Comparison of ENCODE assay signal across 8 cellular contexts in genomic region chr1:214439352-214440119, GRCh38.
DNase-seq lines count a peak whose midpoint lies in the region; ATAC-seq lines count a peak whose summit lies in the region.

No MANE protein-coding gene starts in this region.

- peak overlapping the region; percentile 13 to 24 for H3K27ac Mint-ChIP-seq in T-cell

- H3K9me3 ChIP-seq in esophagus (ENCODE audit: control insufficient read depth in 2 of 2, insufficient read depth in 1 of 2, low read depth in 1 of 2, low read length in 1 of 2), result no peaks in the 10 kb centered on the region

- peaks cover 0 to under 1% of the 10 kb centered on the region in 2 donors for H3K27me3 Mint-ChIP-seq in T-cell

- 22 to 32% methylated on average over 12 of the region's 12 CpGs for WGBS in esophagus, 2 donors

- no peaks in the 10 kb centered on the region for H3K36me3 ChIP-seq in esophagus (ENCODE audit: control insufficient read depth in 2 of 2, insufficient read depth in 2 of 2, low read length in 1 of 2)

- POLR2A ChIA-PET in T-cell (lab: Charles Lee), result interaction anchor here in 1 of 2 donors (0.6 kb wide), 1 partner anchor 25 kb away, joined by 6 read pairs; no protein-coding TSS in a partner anchor

- peaks cover 0 to 5% (median 0%) of the 10 kb centered on the region in 3 donors for H3K9me3 Mint-ChIP-seq in T-cell

- CTCF ChIA-PET in T-cell (lab: Charles Lee), result interaction anchor here in 1 of 2 donors (0.6 to 1.0 kb wide), 3 partner anchors 12 to 108 kb away, joined by 4 to 5 read pairs (median 4); no protein-coding TSS in a partner anchor

- H3K27ac ChIP-seq in esophagus (ENCODE audit: low read depth in 2 of 2, low read length in 1 of 2), result peak overlapping the region; percentile 86

- ATAC-seq in HG02798 (IDR thresholded peaks at IDR 0.05; ENCODE audit: poor library complexity, unreplicated experiment), result peak; percentile 90
- peak; percentile 23 to 63 (median 50) for ATAC-seq in T-cell (replicated peaks in 1 of 4)

- H3K4me1 Mint-ChIP-seq in T-cell, result peaks cover 31 to 39% (median 31%) of the 10 kb centered on the region in 3 donors

- H3K36me3 Mint-ChIP-seq in T-cell, result no peaks in the 10 kb centered on the region

- peak in 2 of 3 donors; percentile 38 to 56 for DNase-seq in stimulated activated CD4-positive, alpha-beta T cell treated with anti-CD3 and anti-CD28 coated beads, Interleukin-12 subunit alpha, Interleukin-12 subunit beta, amount 100 ng/mL, for 48 hours (ENCODE audit: low read depth in 2 of 3, low spot score in 1 of 3)
- no peak for DNase-seq in stimulated activated CD4-positive, alpha-beta T cell treated with anti-CD3 and anti-CD28 coated beads, Interleukin-4, amount 100 ng/mL, for 4 hours
- DNase-seq in NCI-H1105 treated with DMSO at 0.1 percent for 48 hours (lab: John Stamatoyannopoulos, UW) (peak; percentile 99), T-cell (peak in 4 of 34 experiments; percentile 0 to 5 (median 1)), pons (ENCODE audit: low spot score) (peak; percentile 65), NCI-H1092 treated with DMSO at 0.1 percent for 48 hours (lab: John Stamatoyannopoulos, UW) (no peak)

- peak overlapping the region; percentile 37 to 59 (median 41) for H3K4me3 Mint-ChIP-seq in T-cell

- no peaks in the 10 kb centered on the region for H3K27me3 ChIP-seq in esophagus (ENCODE audit: control insufficient read depth in 1 of 2, insufficient read depth in 2 of 2, low read length in 2 of 2)

- no peak overlapping the region for H3K4me3 ChIP-seq in esophagus (ENCODE audit: low read depth in 1 of 2, low read length in 2 of 2)

- H3K4me1 ChIP-seq in esophagus (ENCODE audit: control insufficient read depth in 2 of 2, insufficient read depth in 2 of 2, low read length in 1 of 2), result peaks cover 0 to 2% of the 10 kb centered on the region in 2 donors

Comparison
In these comparisons a context has a peak if more than half of its experiments do, and no peak if none do; other contexts are left out.
1. DNase-seq: peak in stimulated activated CD4-positive, alpha-beta T cell treated with anti-CD3 and anti-CD28 coated beads, Interleukin-12 subunit alpha, Interleukin-12 subunit beta, amount 100 ng/mL, for 48 hours (2 of 3), NCI-H1105 treated with DMSO at 0.1 percent for 48 hours (single experiment) and pons (single experiment); none in stimulated activated CD4-positive, alpha-beta T cell treated with anti-CD3 and anti-CD28 coated beads, Interleukin-4, amount 100 ng/mL, for 4 hours (0 of 2) and NCI-H1092 treated with DMSO at 0.1 percent for 48 hours (single experiment).